In the genomic region with DNA sequence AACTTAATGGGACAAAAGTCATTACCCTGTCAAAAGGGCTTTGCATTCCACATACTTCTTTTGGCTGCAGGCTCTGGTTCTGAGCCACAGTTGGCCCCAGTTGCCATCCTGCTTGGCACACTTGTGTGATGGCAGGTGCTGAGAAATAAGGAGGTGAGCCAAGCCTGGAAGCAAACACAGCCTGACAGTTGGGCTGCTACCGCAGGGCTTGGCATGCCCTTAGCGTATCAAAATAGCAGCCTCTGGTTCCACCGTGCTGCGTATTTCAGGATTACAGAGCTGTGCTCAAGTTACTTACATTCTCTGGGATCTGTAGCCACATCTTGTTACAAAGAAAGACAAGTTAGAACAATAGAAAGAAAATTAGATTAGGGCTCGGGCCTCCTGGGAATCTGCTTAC, we compare ENCODE assay signal across 10 cellular contexts. TPM values are rescaled to one million over a fixed set of nuclear protein-coding genes. Genes with fewer than 3 reads are reported as not detected.
DNase-seq lines count a peak whose midpoint lies in the region; ATAC-seq and TF ChIP-seq lines count a peak whose summit lies in the region.
"Had no signal": no experiment of that assay in that cellular context is flagged by ENCODE, and none has a peak within 500 bp of the region (broad histone marks: within the 10 kb centered on the region; RNA-seq: fewer than 3 reads in every experiment).

No MANE protein-coding gene starts in this region.

- peaks cover 4% of the 10 kb centered on the region for H3K4me1 Mint-ChIP-seq in neural progenitor cell

- no peak overlapping the region for H3K9ac ChIP-seq in neural progenitor cell

- peaks cover 26% of the 10 kb centered on the region for H3K36me3 Mint-ChIP-seq in neural progenitor cell

- H3K4me3 ChIP-seq in neural progenitor cell = peak overlapping the region; percentile 8
- H3K4me3 ChIP-seq: skin epidermis had no signal

- H3K4me3 Mint-ChIP-seq in neural progenitor cell = no peak overlapping the region
- H3K4me3 Mint-ChIP-seq: activated T-cell treated with anti-CD3 and anti-CD28 coated beads, Interleukin-2, amount 50 U/mL, for 72 hours had no signal

- TF ChIP-seq CTCF in neural progenitor cell (IDR thresholded peaks at IDR 0.05) = peak; percentile 10

- peaks cover 39% of the 10 kb centered on the region for H3F3A ChIP-seq in neural progenitor cell (ENCODE audit: low read depth)

- H3K4me2 ChIP-seq in neural progenitor cell = peak overlapping the region; percentile 47

- peaks cover 60% of the 10 kb centered on the region for H3K79me2 ChIP-seq in neural progenitor cell (ENCODE audit: low read depth)

- no peaks in the 10 kb centered on the region for H3K9me3 Mint-ChIP-seq in neural progenitor cell
- H3K9me3 Mint-ChIP-seq: activated T-cell treated with anti-CD3 and anti-CD28 coated beads, Interleukin-2, amount 50 U/mL, for 72 hours had no signal

- DNase-seq in DMS 273 (lab: John Stamatoyannopoulos, UW; ENCODE audit: unreplicated experiment) (peak; percentile 93), NCI-H82 (lab: John Stamatoyannopoulos, UW) (peak; percentile 70), fibroblast of gingiva (ENCODE audit: low read depth) (peak; percentile 50), neural progenitor cell (ENCODE audit: low spot score) (peak; percentile 68), SW480 (ENCODE audit: low spot score) (no peak)
- DNase-seq: activated T-cell treated with anti-CD3 and anti-CD28 coated beads, Interleukin-2, amount 50 U/mL, for 72 hours had no signal

- no peaks in the 10 kb centered on the region for H3K27me3 Mint-ChIP-seq in neural progenitor cell (ENCODE audit: insufficient read depth, low read depth)

- H4K20me1 ChIP-seq in neural progenitor cell (ENCODE audit: low read depth) = peaks cover 12% of the 10 kb centered on the region

- no peak overlapping the region for H2AFZ ChIP-seq in neural progenitor cell (replicated peaks)

- peak overlapping the region; percentile 3 for H3K27ac ChIP-seq in neural progenitor cell
- H3K27ac ChIP-seq: skin epidermis had no signal

- no peaks in the 10 kb centered on the region for H3K27me3 ChIP-seq in neural progenitor cell

- H3K36me3 ChIP-seq in neural progenitor cell = no peaks in the 10 kb centered on the region

- H3K4me1 ChIP-seq in neural progenitor cell = peaks cover 33% of the 10 kb centered on the region

- no peak overlapping the region for H3K27ac Mint-ChIP-seq in neural progenitor cell
- H3K27ac Mint-ChIP-seq: activated T-cell treated with anti-CD3 and anti-CD28 coated beads, Interleukin-2, amount 50 U/mL, for 72 hours had no signal

- no peaks in the 10 kb centered on the region for H3K9me3 ChIP-seq in neural progenitor cell (ENCODE audit: low read depth)

- ATAC-seq in HG03354 (IDR thresholded peaks at IDR 0.05; ENCODE audit: poor library complexity, severe bottlenecking, unreplicated experiment) = no peak
- ATAC-seq in GM19452 (IDR thresholded peaks at IDR 0.05; ENCODE audit: unreplicated experiment) = no peak
- ATAC-seq in GM19035 (IDR thresholded peaks at IDR 0.05; ENCODE audit: unreplicated experiment) = no peak
- ATAC-seq: activated T-cell treated with anti-CD3 and anti-CD28 coated beads, Interleukin-2, amount 50 U/mL, for 72 hours had no signal

RNA-seq across cellular contexts. Expression of gene MTHFD1L, which starts 11.1 kb away (rescaled TPM):
- 26.3 and 32.5 TPM in 2 replicates for total RNA-seq in neural progenitor cell (ENCODE audit: low replicate concordance)
